In genomic region chr2:57465067-57465466, GRCh38 we compare ENCODE assay signal across 17 cellular contexts.
A peak's percentile ranks its signal among the peaks of the same experiment; 100 is the strongest.
DNase-seq lines count a peak whose midpoint lies in the region; ATAC-seq, FAIRE-seq and TF ChIP-seq lines count a peak whose summit lies in the region.
"Had no signal": no experiment of that assay in that cellular context is flagged by ENCODE, and none has a peak within 500 bp of the region (broad histone marks: within the 10 kb centered on the region; RNA-seq: fewer than 3 reads in every experiment).

No MANE protein-coding gene starts in this region.

- H4K20me1 ChIP-seq in Karpas-422 (ENCODE audit: insufficient read depth, low read depth, low read length), result no peaks in the 10 kb centered on the region
- H4K20me1 ChIP-seq in PC-9 (ENCODE audit: insufficient read depth), result no peaks in the 10 kb centered on the region
- H4K20me1 ChIP-seq in neural cell (ENCODE audit: insufficient read depth), result no peaks in the 10 kb centered on the region

- no peak overlapping the region for H3K4me3 ChIP-seq in A549
- no peak overlapping the region for H3K4me3 ChIP-seq in Karpas-422 (ENCODE audit: low read length)
- H3K4me3 ChIP-seq in PC-9, result no peak overlapping the region
- no peak overlapping the region for H3K4me3 ChIP-seq in neural cell (ENCODE audit: low read length)
- H3K4me3 ChIP-seq: K562 had no signal

- DNase-seq in A549 (ENCODE audit: low read depth in 1 of 2, low spot score in 1 of 2) (no peak), Karpas-422 (no peak), PC-9 (no peak), NCI-H446 (lab: John Stamatoyannopoulos, UW) (no peak), caudate nucleus (lab: John Stamatoyannopoulos, UW) (no peak)
- DNase-seq: 8988T; C1 segment of cervical spinal cord; Calu3; CD4-positive, alpha-beta T cell; DMS 273 treated with DMSO at 0.1 percent for 48 hours; GOT3; H9 had no signal

- no peak for ATAC-seq in A549
- ATAC-seq in HG03159 (IDR thresholded peaks at IDR 0.05; ENCODE audit: unreplicated experiment), result no peak
- ATAC-seq: K562 had no signal

- H3K9me2 ChIP-seq in Karpas-422 (replicated peaks; ENCODE audit: insufficient read depth, low read length) (no peaks in the 10 kb centered on the region), PC-9 (ENCODE audit: insufficient read depth) (no peaks in the 10 kb centered on the region), neural cell (ENCODE audit: insufficient read depth, low read length) (no peaks in the 10 kb centered on the region)

- H3K27me3 ChIP-seq in Karpas-422 (ENCODE audit: low read length) (no peaks in the 10 kb centered on the region), PC-9 (ENCODE audit: insufficient read depth, low read depth) (no peaks in the 10 kb centered on the region), neural cell (ENCODE audit: insufficient read depth, low read depth, low read length) (no peaks in the 10 kb centered on the region)

- CTCF ChIA-PET in A549 (lab: Yijun Ruan, JAX), result no interaction called here
- CTCF ChIA-PET in PC-9 (lab: Charles Lee), result no interaction called here

- POLR2A ChIA-PET in A549 (lab: Yijun Ruan, JAX) (no interaction called here), PC-9 (lab: Charles Lee; ENCODE audit: unreplicated experiment) (no interaction called here)

- H3K9ac ChIP-seq in Karpas-422 (ENCODE audit: low read length) (no peak overlapping the region), neural cell (ENCODE audit: low read length) (peak overlapping the region; percentile 15)

- 0 out of 2 replicates have a peak overlapping the region, but pooled peaks have one; percentile 3 for H2AFZ ChIP-seq in Karpas-422 (ENCODE audit: low read length)
- no peak overlapping the region; the same call in 1 of the 2 replicates for H2AFZ ChIP-seq in PC-9
- H2AFZ ChIP-seq in neural cell (ENCODE audit: low read depth, low read length), result no peak overlapping the region

- H3K4me1 ChIP-seq in A549 (no peaks in the 10 kb centered on the region), Karpas-422 (ENCODE audit: low read length) (no peaks in the 10 kb centered on the region), PC-9 (replicated peaks; ENCODE audit: insufficient read depth) (no peaks in the 10 kb centered on the region)

- H3K79me2 ChIP-seq in Karpas-422 (ENCODE audit: low read length) (no peaks in the 10 kb centered on the region), PC-9 (ENCODE audit: low read depth) (no peaks in the 10 kb centered on the region), neural cell (replicated peaks; ENCODE audit: insufficient read depth, low read length) (no peaks in the 10 kb centered on the region)

- no peak for TF ChIP-seq POLR2A in A549 (IDR thresholded peaks at IDR 0.05; ENCODE audit: low read length)

- H3K4me2 ChIP-seq in A549, result peak overlapping the region; percentile 7
- H3K4me2 ChIP-seq in Karpas-422 (ENCODE audit: low read depth, low read length, poor library complexity, severe bottlenecking), result peak overlapping the region; percentile 18
- peak overlapping the region; percentile 21; the same call in 1 of the 2 replicates for H3K4me2 ChIP-seq in PC-9
- H3K4me2 ChIP-seq in neural cell (ENCODE audit: low read length), result no peak overlapping the region

- H3K9me3 ChIP-seq in A549 (no peaks in the 10 kb centered on the region), Karpas-422 (ENCODE audit: low read length) (no peaks in the 10 kb centered on the region), PC-9 (ENCODE audit: insufficient read depth, low read depth) (no peaks in the 10 kb centered on the region), neural cell (ENCODE audit: low read length) (no peaks in the 10 kb centered on the region)

- no peaks in the 10 kb centered on the region for H3K36me3 ChIP-seq in Karpas-422 (ENCODE audit: insufficient read depth, low read length)
- H3K36me3 ChIP-seq in PC-9 (ENCODE audit: low read depth), result no peaks in the 10 kb centered on the region
- no peaks in the 10 kb centered on the region for H3K36me3 ChIP-seq in neural cell (ENCODE audit: insufficient read depth, low read length)

- no peak for TF ChIP-seq EP300 in A549 (IDR thresholded peaks at IDR 0.05)
- no peak for TF ChIP-seq EP300 in neural cell (conservative IDR thresholded peaks at IDR 0.05; ENCODE audit: poor library complexity, severe bottlenecking)

- intact Hi-C loops in PC-9 (cut with micrococcal nuclease; ENCODE audit: unreplicated experiment), result no loop called here

- WGBS in A549 (ENCODE audit: missing lambda C conversion rate), result 44% methylated on average over 6 of the region's 6 CpGs

- TF ChIP-seq CTCF in A549 (IDR thresholded peaks at IDR 0.05) (no peak), PC-9 (conservative IDR thresholded peaks at IDR 0.05) (no peak), neural cell (IDR thresholded peaks at IDR 0.05; ENCODE audit: poor library complexity, severe bottlenecking) (no peak)

- TF ChIP-seq RAD21 in A549 (conservative IDR thresholded peaks at IDR 0.05 in 1 of 2, IDR thresholded peaks at IDR 0.05 in 1 of 2) (no peak), neural cell (conservative IDR thresholded peaks at IDR 0.05) (no peak)

- H3F3A ChIP-seq in PC-9 (ENCODE audit: insufficient read depth, low read depth), result no peaks in the 10 kb centered on the region
- H3F3A ChIP-seq in neural cell (ENCODE audit: insufficient read depth, low read length, poor library complexity, severe bottlenecking), result no peaks in the 10 kb centered on the region

- H3K27ac ChIP-seq in A549, result no peak overlapping the region
- no peak overlapping the region for H3K27ac ChIP-seq in Karpas-422 (ENCODE audit: low read length)
- H3K27ac ChIP-seq in PC-9, result no peak overlapping the region
- peak overlapping the region; percentile 62 for H3K27ac ChIP-seq in neural cell (ENCODE audit: low read length)
- H3K27ac ChIP-seq in caudate nucleus (ENCODE audit: low read depth, low read length), result no peak overlapping the region
- H3K27ac ChIP-seq: HL-60 had no signal

- no TSS peak for BruUV-seq in PC-9 (replicated peaks; lab: Mats Ljungman, UMichigan)

- no peak for FAIRE-seq in A549 (lab: Jason Lieb, UNC)
- FAIRE-seq: GM12891, K562 had no signal

TF ChIP-seq in A549, 52 proteins besides CTCF, POLR2A, EP300 and RAD21:
- TF ChIP-seq RFX5 (IDR thresholded peaks at IDR 0.05), result no peak
- no peak for TF ChIP-seq RCOR1 (IDR thresholded peaks at IDR 0.05; ENCODE audit: low read depth, low read length)
- TF ChIP-seq NR3C1 (IDR thresholded peaks at IDR 0.05), result no peak
- TF ChIP-seq HOXB13 (CRISPR knock-in tag; IDR thresholded peaks at IDR 0.05; ENCODE audit: low read depth), result no peak
- no peak for TF ChIP-seq FOSB (CRISPR knock-in tag; IDR thresholded peaks at IDR 0.05)
- TF ChIP-seq BCL3 (IDR thresholded peaks at IDR 0.05), result no peak
- TF ChIP-seq MAZ (IDR thresholded peaks at IDR 0.05; ENCODE audit: borderline replicate concordance, low read depth, low read length), result no peak
- no peak for TF ChIP-seq CHD2 (IDR thresholded peaks at IDR 0.05; ENCODE audit: low read length, partially characterized antibody)

TF ChIP-seq in neural cell, 6 proteins besides CTCF, POLR2A, EP300 and RAD21:
- no peak for TF ChIP-seq MXI1 (conservative IDR thresholded peaks at IDR 0.05; ENCODE audit: poor library complexity, severe bottlenecking)
- no peak for TF ChIP-seq SMC3 (conservative IDR thresholded peaks at IDR 0.05; ENCODE audit: poor library complexity)
